Comparison of ENCODE assay signal across 27 cellular contexts in the genomic region with DNA sequence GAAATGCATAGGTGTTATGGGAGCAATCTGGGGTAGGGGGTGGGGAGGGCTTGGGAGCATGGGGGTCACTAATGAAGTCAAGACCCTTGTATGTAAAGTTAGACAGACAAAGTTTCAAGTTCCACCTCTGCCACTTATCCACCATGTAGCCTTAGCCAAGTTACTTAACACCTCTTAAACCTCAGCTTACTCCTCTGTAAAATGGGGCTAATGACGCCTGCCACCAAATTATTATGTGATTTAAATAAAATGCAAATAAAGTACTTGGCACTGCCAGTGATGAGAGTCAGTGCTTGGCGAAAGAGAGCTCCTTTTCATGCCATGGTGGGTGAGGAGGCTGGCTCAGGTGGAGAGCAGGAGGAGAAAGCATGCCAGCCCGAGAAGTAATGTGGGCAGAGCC.
"Had no signal": no experiment of that assay in that cellular context is flagged by ENCODE, and none has a peak within 500 bp of the region (broad histone marks: within the 10 kb centered on the region; RNA-seq: fewer than 3 reads in every experiment).

No MANE protein-coding gene starts in this region.

- H3K4me3 ChIP-seq: colonic mucosa, coronary artery, dorsolateral prefrontal cortex, esophagus muscularis mucosa, esophagus squamous epithelium, gastrocnemius medialis, gastroesophageal sphincter, heart left ventricle, heart right ventricle had no signal

- FAIRE-seq: colon, endometrium, endothelial cell of umbilical vein, frontal cortex had no signal

- DNase-seq: colonic mucosa; cortex of kidney; dermis blood vessel endothelial cell; dorsolateral prefrontal cortex; effector CD4-positive, alpha-beta T cell; effector CD8-positive, alpha-beta T cell; effector memory CD4-positive, alpha-beta T cell; effector memory CD8-positive, alpha-beta T cell; endodermal cell; erythroblast; esophagus squamous epithelium; foreskin fibroblast; foreskin keratinocyte; gastrocnemius medialis; glutamatergic neuron; head of caudate nucleus; heart left ventricle; heart right ventricle had no signal

- H3K27ac ChIP-seq: colonic mucosa, coronary artery, dorsolateral prefrontal cortex, epithelial cell of prostate, esophagus muscularis mucosa, esophagus squamous epithelium, foreskin keratinocyte, gastrocnemius medialis, gastroesophageal sphincter, heart left ventricle, heart right ventricle had no signal

- H3K9me3 ChIP-seq: colonic mucosa, esophagus muscularis mucosa, esophagus squamous epithelium, gastrocnemius medialis, gastroesophageal sphincter, heart left ventricle, heart right ventricle had no signal

- ATAC-seq: effector memory CD8-positive, alpha-beta T cell; esophagus mucosa; foreskin keratinocyte; gastrocnemius medialis; gastroesophageal sphincter; heart left ventricle; heart right ventricle had no signal

- H3K4me1 ChIP-seq: foreskin keratinocyte had no signal

- H3K36me3 ChIP-seq: colonic mucosa, esophagus muscularis mucosa, esophagus squamous epithelium, gastrocnemius medialis, gastroesophageal sphincter, heart left ventricle, heart right ventricle had no signal

- H3K27me3 ChIP-seq: colonic mucosa, esophagus muscularis mucosa, gastrocnemius medialis, gastroesophageal sphincter, heart left ventricle had no signal
